Comparison of ENCODE assay signal across 13 cellular contexts in genomic region chr2:53407363-53408080, GRCh38.
"Had no signal": no experiment of that assay in that cellular context is flagged by ENCODE, and none has a peak within 500 bp of the region (broad histone marks: within the 10 kb centered on the region; RNA-seq: fewer than 3 reads in every experiment).

No MANE protein-coding gene starts in this region.

- H3K27me3 ChIP-seq: ascending aorta, right atrium auricular region had no signal

- H3K79me2 ChIP-seq: parathyroid adenoma had no signal

- H3K9me3 ChIP-seq: right atrium auricular region had no signal

- H3K36me3 ChIP-seq: ascending aorta, right atrium auricular region had no signal

- DNase-seq: activated CD4-positive, alpha-beta memory T cell treated with anti-CD3 and anti-CD28 coated beads for 36 hours; activated CD4-positive, alpha-beta T cell treated with anti-CD3 and anti-CD28 coated beads for 1 hour; activated naive CD4-positive, alpha-beta T cell; activated naive CD8-positive, alpha-beta T cell treated with anti-CD3 and anti-CD28 coated beads, Interleukin-2, amount 50 U/mL, for 24 hours; caudate nucleus; effector CD4-positive, alpha-beta T cell; naive thymus-derived CD4-positive, alpha-beta T cell; small intestine; T-helper 9 cell had no signal

- H3K4me3 Mint-ChIP-seq: activated CD4-positive, alpha-beta memory T cell treated with anti-CD3 and anti-CD28 coated beads for 36 hours; activated naive CD8-positive, alpha-beta T cell treated with anti-CD3 and anti-CD28 coated beads, Interleukin-2, amount 50 U/mL, for 24 hours; naive thymus-derived CD4-positive, alpha-beta T cell had no signal

- H3K4me1 ChIP-seq: ascending aorta, parathyroid adenoma, right atrium auricular region had no signal

- H3K9ac ChIP-seq: parathyroid adenoma had no signal

- H2AFZ ChIP-seq: parathyroid adenoma had no signal

- H3K4me1 Mint-ChIP-seq: activated naive CD8-positive, alpha-beta T cell treated with anti-CD3 and anti-CD28 coated beads, Interleukin-2, amount 50 U/mL, for 24 hours; naive thymus-derived CD4-positive, alpha-beta T cell had no signal

- H3K27ac ChIP-seq: ascending aorta, coronary artery, parathyroid adenoma, right atrium auricular region had no signal

- H3K36me3 Mint-ChIP-seq: activated CD4-positive, alpha-beta memory T cell treated with anti-CD3 and anti-CD28 coated beads for 36 hours; naive thymus-derived CD4-positive, alpha-beta T cell had no signal

- H3K27ac Mint-ChIP-seq: activated CD4-positive, alpha-beta memory T cell treated with anti-CD3 and anti-CD28 coated beads for 36 hours; activated naive CD8-positive, alpha-beta T cell treated with anti-CD3 and anti-CD28 coated beads, Interleukin-2, amount 50 U/mL, for 24 hours; naive thymus-derived CD4-positive, alpha-beta T cell had no signal

- H3K27me3 Mint-ChIP-seq: activated CD4-positive, alpha-beta memory T cell treated with anti-CD3 and anti-CD28 coated beads for 36 hours; activated naive CD8-positive, alpha-beta T cell treated with anti-CD3 and anti-CD28 coated beads, Interleukin-2, amount 50 U/mL, for 24 hours had no signal

- H3K4me3 ChIP-seq: ascending aorta, coronary artery, right atrium auricular region had no signal

- ATAC-seq: activated naive CD8-positive, alpha-beta T cell treated with anti-CD3 and anti-CD28 coated beads, Interleukin-2, amount 50 U/mL, for 24 hours; naive thymus-derived CD4-positive, alpha-beta T cell had no signal
